29 cellular contexts compared by ENCODE assay signal in the genomic region with DNA sequence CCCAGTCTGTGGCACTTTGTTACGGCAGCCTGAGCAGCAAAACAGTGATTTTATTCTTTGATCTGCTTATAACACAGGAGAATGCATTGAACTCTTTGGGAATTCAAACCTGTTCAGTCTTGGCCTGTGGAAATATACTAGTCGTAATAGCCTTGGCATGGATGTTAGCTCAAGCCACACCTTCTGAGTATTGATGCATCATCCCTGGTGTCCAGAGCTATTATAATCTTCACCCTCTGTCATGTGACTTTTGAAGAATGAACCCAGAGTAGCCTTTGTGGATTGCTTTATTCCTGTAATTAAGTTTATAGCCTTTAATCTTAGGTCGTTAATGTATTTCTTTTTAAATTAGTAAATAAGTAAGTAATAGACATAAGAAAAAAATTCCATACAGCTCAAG. TPM values are rescaled to one million over a fixed set of nuclear protein-coding genes. Genes with fewer than 3 reads are reported as not detected.
DNase-seq lines count a peak whose midpoint lies in the region; ATAC-seq, FAIRE-seq and TF ChIP-seq lines count a peak whose summit lies in the region.
"Had no signal": no experiment of that assay in that cellular context is flagged by ENCODE, and none has a peak within 500 bp of the region (broad histone marks: within the 10 kb centered on the region; RNA-seq: fewer than 3 reads in every experiment).

No MANE protein-coding gene starts in this region.

- H3K27ac ChIP-seq in A549: peak overlapping the region; percentile 43 to 69
- H3K27ac ChIP-seq in astrocyte (ENCODE audit: low read depth, low read length): no peak overlapping the region
- H3K27ac ChIP-seq in keratinocyte (ENCODE audit: control insufficient read depth, insufficient read depth, low read length): peak overlapping the region; percentile 93
- H3K27ac ChIP-seq in aorta (ENCODE audit: low read depth in 1 of 2, low read length in 2 of 2): no peak overlapping the region
- H3K27ac ChIP-seq: BLaER1, colonic mucosa, right atrium auricular region had no signal

- H3K4me3 Mint-ChIP-seq in astrocyte (ENCODE audit: unreplicated experiment): no peak overlapping the region
- H3K4me3 Mint-ChIP-seq: activated naive CD8-positive, alpha-beta T cell; brain; endodermal cell; naive thymus-derived CD4-positive, alpha-beta T cell had no signal

- dilution Hi-C loops in keratinocyte (cut with MboI; ENCODE audit: extremely low pct_ligation_motif_present, low sequenced_read_pairs): no loop called here

- TF ChIP-seq EP300 in A549 (IDR thresholded peaks at IDR 0.05): no peak

- intact Hi-C loops in aorta (cut with DNase I): no loop called here

- H3K4me3 ChIP-seq in A549: no peak overlapping the region
- no peak overlapping the region for H3K4me3 ChIP-seq in astrocyte (ENCODE audit: insufficient read depth, low read depth, low read length)
- peak overlapping the region in 1 of 3 experiments; percentile 34 for H3K4me3 ChIP-seq in keratinocyte (ENCODE audit: control insufficient read depth in 2 of 3, extremely low read depth in 1 of 3, insufficient read depth in 2 of 3, low read depth in 1 of 3, low read length in 3 of 3)
- no peak overlapping the region for H3K4me3 ChIP-seq in aorta (ENCODE audit: low read length in 2 of 2)
- H3K4me3 ChIP-seq: BLaER1, colonic mucosa, lung, right atrium auricular region had no signal

- ATAC-seq in A549: peak; percentile 61 to 72; a peak in 4 of 6 replicates
- no peak for ATAC-seq in HG02885 (IDR thresholded peaks at IDR 0.05; ENCODE audit: poor library complexity, unreplicated experiment)
- no peak for ATAC-seq in aorta (ENCODE audit: low FRiP score)
- no peak for ATAC-seq in GM18909 (IDR thresholded peaks at IDR 0.05; ENCODE audit: poor library complexity, unreplicated experiment)
- ATAC-seq in HG03139 (IDR thresholded peaks at IDR 0.05; ENCODE audit: unreplicated experiment): no peak
- ATAC-seq: naive thymus-derived CD4-positive, alpha-beta T cell had no signal

- H3K4me1 Mint-ChIP-seq in astrocyte (ENCODE audit: low read depth, unreplicated experiment): peaks cover 9% of the 10 kb centered on the region
- H3K4me1 Mint-ChIP-seq: endodermal cell had no signal

- H3K9ac ChIP-seq in astrocyte (ENCODE audit: low read length): no peak overlapping the region
- peak overlapping the region; percentile 67 for H3K9ac ChIP-seq in keratinocyte (ENCODE audit: control insufficient read depth, extremely low read depth, insufficient read depth, low read length)
- H3K9ac ChIP-seq: BLaER1 had no signal

- no peaks in the 10 kb centered on the region for H3K9me3 Mint-ChIP-seq in astrocyte (ENCODE audit: unreplicated experiment)
- H3K9me3 Mint-ChIP-seq: brain, endodermal cell had no signal

- TF ChIP-seq CTCF in A549 (IDR thresholded peaks at IDR 0.05) (no peak), astrocyte (IDR thresholded peaks at IDR 0.05; ENCODE audit: insufficient read depth, low read depth, low read length) (no peak), keratinocyte (optimal IDR thresholded peaks at IDR 0.05 in 1 of 3, IDR thresholded peaks at IDR 0.05 in 1 of 3, conservative IDR thresholded peaks at IDR 0.05 in 1 of 3; ENCODE audit: extremely low read depth in 1 of 3, insufficient read depth in 2 of 3, low read length in 3 of 3) (no peak)

- H2AFZ ChIP-seq in astrocyte (ENCODE audit: low read depth, low read length) (no peak overlapping the region), keratinocyte (ENCODE audit: control insufficient read depth, low read length) (peak overlapping the region; percentile 28)

- POLR2A ChIA-PET in A549 (lab: Yijun Ruan, JAX): no interaction called here

- H3K36me3 Mint-ChIP-seq in astrocyte (ENCODE audit: low read depth, unreplicated experiment): no peaks in the 10 kb centered on the region
- H3K36me3 Mint-ChIP-seq: activated naive CD8-positive, alpha-beta T cell; brain had no signal

- peak overlapping the region; percentile 27; the same call in 1 of the 3 replicates for H3K4me2 ChIP-seq in A549
- no peak overlapping the region for H3K4me2 ChIP-seq in astrocyte (ENCODE audit: low read length)
- H3K4me2 ChIP-seq in keratinocyte (ENCODE audit: control insufficient read depth, extremely low read depth, insufficient read depth, low read depth, low read length): peak overlapping the region; percentile 69
- H3K4me2 ChIP-seq: BLaER1 had no signal

- H3K4me1 ChIP-seq in A549 (peaks cover 29% of the 10 kb centered on the region), astrocyte (ENCODE audit: insufficient read depth, low read length) (peaks cover 3% of the 10 kb centered on the region), keratinocyte (ENCODE audit: control insufficient read depth, extremely low read depth, insufficient read depth, low read length) (peaks cover 30% of the 10 kb centered on the region), aorta (ENCODE audit: control insufficient read depth in 1 of 2, insufficient read depth in 2 of 2, low read length in 2 of 2) (no peaks in the 10 kb centered on the region)
- H3K4me1 ChIP-seq: colonic mucosa, right atrium auricular region had no signal

- H3K27ac Mint-ChIP-seq in astrocyte (ENCODE audit: unreplicated experiment): no peak overlapping the region
- H3K27ac Mint-ChIP-seq: activated naive CD8-positive, alpha-beta T cell; brain; endodermal cell; naive thymus-derived CD4-positive, alpha-beta T cell had no signal

- peaks cover 3% of the 10 kb centered on the region for H3K27me3 Mint-ChIP-seq in astrocyte (ENCODE audit: low read depth, unreplicated experiment)
- H3K27me3 Mint-ChIP-seq: activated naive CD8-positive, alpha-beta T cell; naive thymus-derived CD4-positive, alpha-beta T cell had no signal

- H3K36me3 ChIP-seq in astrocyte (ENCODE audit: insufficient read depth, low read length) (no peaks in the 10 kb centered on the region), keratinocyte (ENCODE audit: control insufficient read depth in 2 of 2, extremely low read depth in 1 of 2, insufficient read depth in 2 of 2, low read length in 2 of 2) (no peaks in the 10 kb centered on the region), aorta (ENCODE audit: control insufficient read depth in 1 of 2, insufficient read depth in 2 of 2, low read length in 1 of 2) (no peaks in the 10 kb centered on the region)
- H3K36me3 ChIP-seq: BLaER1, colonic mucosa, right atrium auricular region had no signal

- 40% methylated on average over 3 of the region's 3 CpGs for WGBS in A549 (ENCODE audit: missing lambda C conversion rate)
- 79 to 87% methylated on average over 3 of the region's 3 CpGs for WGBS in aorta, 2 donors

- H4K20me1 ChIP-seq in astrocyte (ENCODE audit: insufficient read depth, low read length) (no peaks in the 10 kb centered on the region), keratinocyte (ENCODE audit: control insufficient read depth, extremely low read depth, insufficient read depth, low read length) (no peaks in the 10 kb centered on the region)
- H4K20me1 ChIP-seq: BLaER1 had no signal

- H3K9me3 ChIP-seq in A549 (no peaks in the 10 kb centered on the region), astrocyte (ENCODE audit: insufficient read depth, low read depth, low read length) (no peaks in the 10 kb centered on the region), keratinocyte (ENCODE audit: control insufficient read depth, low read depth, low read length) (no peaks in the 10 kb centered on the region), aorta (ENCODE audit: control insufficient read depth, low read length) (no peaks in the 10 kb centered on the region)
- H3K9me3 ChIP-seq: colonic mucosa, right atrium auricular region had no signal

- no peaks in the 10 kb centered on the region for H3K9me1 ChIP-seq in keratinocyte (ENCODE audit: control insufficient read depth, extremely low read depth, insufficient read depth, low read length)

- no peak for TF ChIP-seq POLR2A in A549 (IDR thresholded peaks at IDR 0.05; ENCODE audit: low read length)

- TF ChIP-seq RAD21 in A549 (conservative IDR thresholded peaks at IDR 0.05 in 1 of 2, IDR thresholded peaks at IDR 0.05 in 1 of 2): no peak

- H3K79me2 ChIP-seq in astrocyte (ENCODE audit: insufficient read depth, low read length) (no peaks in the 10 kb centered on the region), keratinocyte (ENCODE audit: control insufficient read depth, insufficient read depth, low read length) (no peaks in the 10 kb centered on the region)

- H3K27me3 ChIP-seq in astrocyte (ENCODE audit: insufficient read depth, low read length) (no peaks in the 10 kb centered on the region), keratinocyte (ENCODE audit: control insufficient read depth, extremely low read depth, insufficient read depth, low read length) (no peaks in the 10 kb centered on the region), aorta (ENCODE audit: control insufficient read depth in 1 of 2, insufficient read depth in 2 of 2, low read length in 1 of 2) (peaks cover 0 to 2% of the 10 kb centered on the region in 2 donors)
- H3K27me3 ChIP-seq: BLaER1, colonic mucosa, right atrium auricular region had no signal

- DNase-seq in A549 (ENCODE audit: low read depth in 1 of 2, low spot score in 1 of 2) (peak; percentile 28 to 54), M059J (ENCODE audit: low read depth) (peak; percentile 79), astrocyte (ENCODE audit: low read depth) (peak; percentile 55), keratinocyte (ENCODE audit: low read depth, low spot score) (peak; percentile 50), aorta (no peak)
- DNase-seq: activated CD4-positive, alpha-beta T cell treated with anti-CD3 and anti-CD28 coated beads for 4 hours; colonic mucosa; endodermal cell; islet precursor cell; Karpas-422; naive thymus-derived CD4-positive, alpha-beta T cell; NCI-H1105 treated with DMSO at 0.1 percent for 48 hours; NCI-H2081 treated with DMSO at 0.1 percent for 48 hours; Right ventricle myocardium superior had no signal

- FAIRE-seq in A549 (lab: Jason Lieb, UNC) (no peak), astrocyte (lab: Jason Lieb, UNC) (no peak), keratinocyte (lab: Jason Lieb, UNC) (peak; percentile 89)
- FAIRE-seq: A204.1, TTC549 had no signal

- CTCF ChIA-PET in A549 (lab: Yijun Ruan, JAX): interaction anchor here (0.8 to 2.2 kb wide), 5 partner anchors 52 to 282 kb away, joined by 3 to 6 read pairs (median 5); no protein-coding TSS in a partner anchor

RNA-seq across cellular contexts. Expression of a gene that starts 50.9 kb away (rescaled TPM):
- 0.16 TPM in 1 of 2 replicates, not detected in the other for polyA plus RNA-seq in A549 (2011; rRNA removed)
- not detected in 2 replicates for polyA plus RNA-seq in A549 (2012; cell fraction: cytosol; rRNA removed)
- polyA plus RNA-seq in A549 (2012; cell fraction: nucleus; rRNA removed): not detected in 2 replicates
- polyA plus RNA-seq in A549 (2017; fragmentation: RNase III; extraction: RNeasy Plus Mini Kit Qiagen cat#74134 plus additional on column Dnase treatment): not detected in 3 replicates
- polyA minus RNA-seq in A549 (2011; rRNA and poly(A)+ RNA removed): not detected in 2 replicates
- not detected in 2 replicates for total RNA-seq in M059J (2014; rRNA removed; shearing (Covaris generic))
- total RNA-seq in astrocyte: not detected in 2 replicates
- polyA plus RNA-seq in keratinocyte: not detected in 3 replicates
- not detected for polyA plus RNA-seq in keratinocyte (2011; ENCODE audit: low read depth)
- not detected in 2 replicates for polyA plus RNA-seq in keratinocyte (2011; cell fraction: cytosol; rRNA removed)
- polyA plus RNA-seq in keratinocyte (2011; cell fraction: nucleus; rRNA removed): not detected in 2 replicates
- not detected in 2 replicates for polyA plus RNA-seq in keratinocyte (2012; ENCODE audit: low replicate concordance)
- not detected in 3 replicates for polyA minus RNA-seq in keratinocyte
- polyA minus RNA-seq in keratinocyte (2011; cell fraction: cytosol; rRNA and poly(A)+ RNA removed): not detected
- not detected in 2 replicates for polyA minus RNA-seq in keratinocyte (2011; cell fraction: nucleus; rRNA and poly(A)+ RNA removed)
- not detected for total RNA-seq in aorta
- polyA plus RNA-seq in aorta: not detected
- total RNA-seq: colonic mucosa, Daoy, endodermal cell, lung, NCI-H460, omental fat pad, right atrium auricular region, Right ventricle myocardium superior, subcutaneous adipose tissue, urinary bladder had no signal
- polyA plus RNA-seq: lung; naive thymus-derived CD4-positive, alpha-beta T cell; urinary bladder had no signal

Comparison
In these comparisons a context has a peak if more than half of its experiments do, and no peak if none do; other contexts are left out.
1. ATAC-seq: peak in A549 (2 of 2); none in HG02885 (single experiment), aorta (single experiment), GM18909 (single experiment) and HG03139 (single experiment).
2. DNase-seq: peak in A549 (2 of 2), M059J (single experiment), astrocyte (single experiment) and keratinocyte (single experiment); none in aorta (0 of 2).
3. H3K27ac ChIP-seq: peak in A549 (2 of 2) and keratinocyte (single experiment); none in astrocyte (single experiment) and aorta (0 of 2).